ENCODE assay signal across 1 cellular context in the genomic region with DNA sequence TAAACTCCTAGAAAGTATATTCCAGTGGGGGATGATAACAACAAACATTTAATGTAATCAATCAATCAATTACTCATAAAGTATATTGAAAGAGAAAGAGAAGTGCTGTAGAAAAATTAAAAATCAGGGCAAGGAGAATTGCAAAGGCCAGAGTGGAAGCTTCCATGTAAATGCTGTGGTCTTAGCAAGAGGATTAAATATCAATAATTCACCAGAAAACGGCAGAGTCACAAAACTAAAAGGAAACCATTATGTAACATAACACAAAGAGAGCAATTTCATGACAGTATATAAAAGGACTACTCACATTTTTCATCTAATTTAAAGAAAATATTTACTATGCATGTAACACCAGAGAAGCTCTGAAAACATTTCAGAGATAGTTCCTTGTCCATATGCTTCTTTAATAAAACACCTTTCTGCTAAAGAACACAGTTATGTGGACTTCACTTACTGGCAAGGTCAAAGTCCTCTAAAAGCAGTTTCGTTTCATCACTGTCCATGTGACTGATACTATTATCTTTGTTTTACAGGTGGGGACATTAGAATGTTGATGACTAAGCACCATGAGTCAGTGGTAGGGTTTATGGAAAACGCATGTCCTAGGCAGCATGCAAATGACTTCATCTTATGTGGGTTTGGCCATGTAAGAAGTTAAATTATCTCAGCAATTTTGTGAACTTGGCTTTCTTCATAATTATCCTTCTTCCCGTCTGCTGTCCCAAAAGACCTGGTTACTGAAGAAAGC.
TF ChIP-seq lines count a peak whose summit lies in the region.

No MANE protein-coding gene starts in this region.

TF ChIP-seq in HepG2, 621 proteins besides CTCF, POLR2A, EP300 and RAD21 (continued from another document):
- TF ChIP-seq CEBPB (IDR thresholded peaks at IDR 0.05; ENCODE audit: borderline replicate concordance, low read depth, low read length) = peak; percentile 65; the same call in 1 of the 2 replicates
- no peak for TF ChIP-seq HNRNPL (IDR thresholded peaks at IDR 0.05; ENCODE audit: low read depth, low read length)
- TF ChIP-seq ZNF614 (CRISPR knock-in tag; IDR thresholded peaks at IDR 0.05; ENCODE audit: borderline replicate concordance) = no peak
- peak; percentile 73 for TF ChIP-seq MAFG (CRISPR knock-in tag; IDR thresholded peaks at IDR 0.05)
- TF ChIP-seq AKNA (CRISPR knock-in tag; IDR thresholded peaks at IDR 0.05; ENCODE audit: borderline replicate concordance) = no peak
- peak; percentile 66 for TF ChIP-seq DMAP1 (CRISPR knock-in tag; IDR thresholded peaks at IDR 0.05)
- TF ChIP-seq ZNF709 (CRISPR knock-in tag; IDR thresholded peaks at IDR 0.05) = no peak
- TF ChIP-seq PRDM10 (CRISPR knock-in tag; IDR thresholded peaks at IDR 0.05; ENCODE audit: low read depth) = no peak
- peak; percentile 83 for TF ChIP-seq SAP130 (CRISPR knock-in tag; IDR thresholded peaks at IDR 0.05; ENCODE audit: low read depth)
- TF ChIP-seq ZNF17 (CRISPR knock-in tag; IDR thresholded peaks at IDR 0.05) = no peak
- TF ChIP-seq, protein P1, sequence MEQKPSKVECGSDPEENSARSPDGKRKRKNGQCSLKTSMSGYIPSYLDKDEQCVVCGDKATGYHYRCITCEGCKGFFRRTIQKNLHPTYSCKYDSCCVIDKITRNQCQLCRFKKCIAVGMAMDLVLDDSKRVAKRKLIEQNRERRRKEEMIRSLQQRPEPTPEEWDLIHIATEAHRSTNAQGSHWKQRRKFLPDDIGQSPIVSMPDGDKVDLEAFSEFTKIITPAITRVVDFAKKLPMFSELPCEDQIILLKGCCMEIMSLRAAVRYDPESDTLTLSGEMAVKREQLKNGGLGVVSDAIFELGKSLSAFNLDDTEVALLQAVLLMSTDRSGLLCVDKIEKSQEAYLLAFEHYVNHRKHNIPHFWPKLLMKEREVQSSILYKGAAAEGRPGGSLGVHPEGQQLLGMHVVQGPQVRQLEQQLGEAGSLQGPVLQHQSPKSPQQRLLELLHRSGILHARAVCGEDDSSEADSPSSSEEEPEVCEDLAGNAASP (CRISPR knock-in tag; IDR thresholded peaks at IDR 0.05; ENCODE audit: borderline replicate concordance) = 0 out of 2 replicates have a peak, but pooled peaks have one; percentile 13
- TF ChIP-seq ZNF619 (CRISPR knock-in tag; IDR thresholded peaks at IDR 0.05) = no peak
- no peak for TF ChIP-seq ZNF816 (CRISPR knock-in tag; IDR thresholded peaks at IDR 0.05; ENCODE audit: borderline replicate concordance)
- no peak for TF ChIP-seq HOXA5 (CRISPR knock-in tag; IDR thresholded peaks at IDR 0.05)
- no peak for TF ChIP-seq TBL1XR1 (IDR thresholded peaks at IDR 0.05; ENCODE audit: borderline replicate concordance, low read length, partially characterized antibody)
- no peak for TF ChIP-seq ZNF350 (CRISPR knock-in tag; IDR thresholded peaks at IDR 0.05; ENCODE audit: borderline replicate concordance, low read depth)
